ENCODE assay signal across 11 cellular contexts in genomic region chr14:24673059-24673458, GRCh38. TPM values are rescaled to one million over a fixed set of nuclear protein-coding genes. Genes with fewer than 3 reads are reported as not detected.
DNase-seq lines count a peak whose midpoint lies in the region; ATAC-seq and TF ChIP-seq lines count a peak whose summit lies in the region.
"Had no signal": no experiment of that assay in that cellular context is flagged by ENCODE, and none has a peak within 500 bp of the region (broad histone marks: within the 10 kb centered on the region; RNA-seq: fewer than 3 reads in every experiment).

No MANE protein-coding gene starts in this region.

- H3K4me1 ChIP-seq in upper lobe of right lung (peaks cover 15% of the 10 kb centered on the region), right lobe of liver (no peaks in the 10 kb centered on the region)

- H3K27ac Mint-ChIP-seq in stimulated activated naive CD8-positive, alpha-beta T cell treated with anti-CD3 and anti-CD28 coated beads, Interleukin-15, Interleukin-2, amounts not matched to agents 100 ng/mL and 50 ng/mL, for 24 hours, result peak overlapping the region; percentile 100

- H3K4me3 ChIP-seq in SU-DHL-6 (ENCODE audit: insufficient read depth, low read length, poor library complexity, severe bottlenecking) (peak overlapping the region; percentile 17), upper lobe of right lung (no peak overlapping the region), right lobe of liver (no peak overlapping the region)

- no peaks in the 10 kb centered on the region for H3K27me3 ChIP-seq in SU-DHL-6 (ENCODE audit: low read length)
- no peaks in the 10 kb centered on the region for H3K27me3 ChIP-seq in upper lobe of right lung
- no peaks in the 10 kb centered on the region for H3K27me3 ChIP-seq in right lobe of liver

- no peaks in the 10 kb centered on the region for H3K36me3 ChIP-seq in SU-DHL-6 (ENCODE audit: low read length)
- H3K36me3 ChIP-seq in upper lobe of right lung, result no peaks in the 10 kb centered on the region
- no peaks in the 10 kb centered on the region for H3K36me3 ChIP-seq in right lobe of liver

- peaks cover 92% of the 10 kb centered on the region for H3K4me1 Mint-ChIP-seq in stimulated activated naive CD8-positive, alpha-beta T cell treated with anti-CD3 and anti-CD28 coated beads, Interleukin-15, Interleukin-2, amounts not matched to agents 100 ng/mL and 50 ng/mL, for 24 hours (ENCODE audit: low read depth)

- H3K9me3 ChIP-seq in SU-DHL-6 (ENCODE audit: insufficient read depth, low read length) (no peaks in the 10 kb centered on the region), upper lobe of right lung (no peaks in the 10 kb centered on the region), right lobe of liver (no peaks in the 10 kb centered on the region)

- no peak for DNase-seq in stimulated activated naive CD8-positive, alpha-beta T cell treated with anti-CD3 and anti-CD28 coated beads, Interleukin-15, Interleukin-2, amounts not matched to agents 100 U/mL and 50 U/mL, for 24 hours
- DNase-seq in upper lobe of right lung, result no peak
- no peak for DNase-seq in right lobe of liver
- DNase-seq in LoVo (ENCODE audit: low spot score), result no peak
- DNase-seq in stimulated activated CD4-positive, alpha-beta T cell treated with anti-CD3 and anti-CD28 coated beads, Interleukin-1b, Interleukin-23, amount 100 ng/mL, for 48 hours, result no peak
- DNase-seq: IMR-90 had no signal

- H3K36me3 Mint-ChIP-seq in stimulated activated naive CD8-positive, alpha-beta T cell treated with anti-CD3 and anti-CD28 coated beads, Interleukin-15, Interleukin-2, amounts not matched to agents 100 ng/mL and 50 ng/mL, for 24 hours (ENCODE audit: low read depth), result peaks cover 10% of the 10 kb centered on the region

- WGBS in right lobe of liver (ENCODE audit: insufficient coverage, low coverage, low lambda C conversion rate, missing lambda C conversion rate), result 45% methylated on average over 2 of the region's 2 CpGs

- TF ChIP-seq POLR2A in right lobe of liver (IDR thresholded peaks at IDR 0.05), result no peak

- peaks cover 10% of the 10 kb centered on the region for H3F3A ChIP-seq in SU-DHL-6 (ENCODE audit: insufficient read depth)

- TF ChIP-seq CTCF in SU-DHL-6 (IDR thresholded peaks at IDR 0.05; ENCODE audit: insufficient read depth, low read length, poor library complexity, severe bottlenecking) (no peak), upper lobe of right lung (IDR thresholded peaks at IDR 0.05) (no peak), right lobe of liver (IDR thresholded peaks at IDR 0.05) (no peak)

- no peaks in the 10 kb centered on the region for H3K9me3 Mint-ChIP-seq in stimulated activated naive CD8-positive, alpha-beta T cell treated with anti-CD3 and anti-CD28 coated beads, Interleukin-15, Interleukin-2, amounts not matched to agents 100 ng/mL and 50 ng/mL, for 24 hours

- H3K9ac ChIP-seq in SU-DHL-6 (ENCODE audit: low read length), result no peak overlapping the region; the same call in 1 of the 2 replicates

- no peaks in the 10 kb centered on the region for H3K79me2 ChIP-seq in SU-DHL-6 (ENCODE audit: insufficient read depth, low read length)

- H3K4me3 Mint-ChIP-seq in stimulated activated naive CD8-positive, alpha-beta T cell treated with anti-CD3 and anti-CD28 coated beads, Interleukin-15, Interleukin-2, amounts not matched to agents 100 ng/mL and 50 ng/mL, for 24 hours, result peak overlapping the region; percentile 86

- ATAC-seq in stimulated activated naive CD8-positive, alpha-beta T cell treated with anti-CD3 and anti-CD28 coated beads, Interleukin-15, Interleukin-2, amounts not matched to agents 100 U/mL and 50 U/mL, for 24 hours, result no peak
- ATAC-seq in HG03039 (IDR thresholded peaks at IDR 0.05; ENCODE audit: unreplicated experiment) (peak; percentile 44), upper lobe of right lung (peak; percentile 54), right lobe of liver (no peak)

- H3K9me2 ChIP-seq in SU-DHL-6 (replicated peaks; ENCODE audit: insufficient read depth, low read length), result no peaks in the 10 kb centered on the region

- no peaks in the 10 kb centered on the region for H4K20me1 ChIP-seq in SU-DHL-6 (ENCODE audit: low read depth, low read length)

- H3K27ac ChIP-seq in SU-DHL-6 (ENCODE audit: low read depth, low read length) (peak overlapping the region; percentile 64), upper lobe of right lung (no peak overlapping the region), right lobe of liver (no peak overlapping the region)

- peak overlapping the region; percentile 64 for H2AFZ ChIP-seq in SU-DHL-6 (ENCODE audit: low read depth, low read length, severe bottlenecking)

- no peaks in the 10 kb centered on the region for H3K27me3 Mint-ChIP-seq in stimulated activated naive CD8-positive, alpha-beta T cell treated with anti-CD3 and anti-CD28 coated beads, Interleukin-15, Interleukin-2, amounts not matched to agents 100 ng/mL and 50 ng/mL, for 24 hours

- H3K4me2 ChIP-seq in SU-DHL-6 (ENCODE audit: low read depth, low read length, poor library complexity, severe bottlenecking), result peak overlapping the region; percentile 60

- intact Hi-C loops in upper lobe of right lung (cut with DNase I) (no loop called here), right lobe of liver (cut with DNase I) (no loop called here)

RNA-seq across cellular contexts. Expression of gene GZMB, which starts 39.1 kb away (rescaled TPM):
- total RNA-seq in upper lobe of right lung, result 8.1 TPM
- total RNA-seq in right lobe of liver, result under 1 TPM in 4 of 6 experiments, not detected in 2; 0.66 to 0.88 (median 0.78) TPM
- total RNA-seq: fibroblast of lung, IMR-90, renal cortical epithelial cell had no signal

Comparison
In these comparisons a context has a peak if more than half of its experiments do, and no peak if none do; other contexts are left out.
1. ATAC-seq: peak in HG03039 (single experiment) and upper lobe of right lung (single experiment); none in stimulated activated naive CD8-positive, alpha-beta T cell treated with anti-CD3 and anti-CD28 coated beads, Interleukin-15, Interleukin-2, amounts not matched to agents 100 U/mL and 50 U/mL, for 24 hours (single experiment) and right lobe of liver (0 of 4).